1 cellular context compared by ENCODE assay signal in the genomic region with DNA sequence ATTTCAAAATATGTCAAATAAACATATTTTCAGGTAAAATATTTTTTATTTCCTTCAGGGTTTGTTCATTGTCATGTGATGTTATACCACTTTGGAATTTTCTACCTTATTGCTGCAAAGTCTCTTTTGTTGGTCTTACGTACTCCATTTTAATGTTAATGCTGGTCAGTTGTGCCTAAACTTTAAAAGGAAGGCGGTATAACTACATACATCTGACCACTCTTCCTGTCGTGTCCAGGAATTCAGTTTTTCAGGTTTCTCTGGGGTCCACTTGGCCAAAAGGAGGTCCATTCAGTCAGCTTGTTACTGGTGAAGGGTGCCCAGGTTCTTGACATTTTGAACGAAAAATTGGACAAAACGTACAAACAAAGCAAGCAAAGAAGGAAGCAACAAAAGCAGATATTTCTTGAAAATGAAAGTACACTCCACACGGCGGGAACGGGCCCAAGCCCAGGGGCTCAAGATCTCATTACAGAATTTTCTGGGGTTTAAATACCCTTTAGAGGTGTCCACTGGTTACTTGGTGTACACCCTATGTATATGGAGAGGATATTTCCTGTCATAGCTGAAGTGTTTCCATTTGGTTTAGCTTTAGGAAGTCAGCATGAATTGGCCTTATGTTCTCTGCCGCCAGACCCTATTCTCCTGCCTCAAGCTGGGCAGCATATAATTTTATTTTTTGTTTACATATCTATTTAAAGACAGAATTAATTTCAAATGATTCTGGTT.
TF ChIP-seq lines count a peak whose summit lies in the region.

No MANE protein-coding gene starts in this region.

TF ChIP-seq in SK-N-SH, 30 proteins besides CTCF, POLR2A, EP300 and RAD21 (continued from another document):
- TF ChIP-seq, protein P1, sequence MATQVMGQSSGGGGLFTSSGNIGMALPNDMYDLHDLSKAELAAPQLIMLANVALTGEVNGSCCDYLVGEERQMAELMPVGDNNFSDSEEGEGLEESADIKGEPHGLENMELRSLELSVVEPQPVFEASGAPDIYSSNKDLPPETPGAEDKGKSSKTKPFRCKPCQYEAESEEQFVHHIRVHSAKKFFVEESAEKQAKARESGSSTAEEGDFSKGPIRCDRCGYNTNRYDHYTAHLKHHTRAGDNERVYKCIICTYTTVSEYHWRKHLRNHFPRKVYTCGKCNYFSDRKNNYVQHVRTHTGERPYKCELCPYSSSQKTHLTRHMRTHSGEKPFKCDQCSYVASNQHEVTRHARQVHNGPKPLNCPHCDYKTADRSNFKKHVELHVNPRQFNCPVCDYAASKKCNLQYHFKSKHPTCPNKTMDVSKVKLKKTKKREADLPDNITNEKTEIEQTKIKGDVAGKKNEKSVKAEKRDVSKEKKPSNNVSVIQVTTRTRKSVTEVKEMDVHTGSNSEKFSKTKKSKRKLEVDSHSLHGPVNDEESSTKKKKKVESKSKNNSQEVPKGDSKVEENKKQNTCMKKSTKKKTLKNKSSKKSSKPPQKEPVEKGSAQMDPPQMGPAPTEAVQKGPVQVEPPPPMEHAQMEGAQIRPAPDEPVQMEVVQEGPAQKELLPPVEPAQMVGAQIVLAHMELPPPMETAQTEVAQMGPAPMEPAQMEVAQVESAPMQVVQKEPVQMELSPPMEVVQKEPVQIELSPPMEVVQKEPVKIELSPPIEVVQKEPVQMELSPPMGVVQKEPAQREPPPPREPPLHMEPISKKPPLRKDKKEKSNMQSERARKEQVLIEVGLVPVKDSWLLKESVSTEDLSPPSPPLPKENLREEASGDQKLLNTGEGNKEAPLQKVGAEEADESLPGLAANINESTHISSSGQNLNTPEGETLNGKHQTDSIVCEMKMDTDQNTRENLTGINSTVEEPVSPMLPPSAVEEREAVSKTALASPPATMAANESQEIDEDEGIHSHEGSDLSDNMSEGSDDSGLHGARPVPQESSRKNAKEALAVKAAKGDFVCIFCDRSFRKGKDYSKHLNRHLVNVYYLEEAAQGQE (IDR thresholded peaks at IDR 0.05; ENCODE audit: low read depth, low read length) = no peak
- TF ChIP-seq SIN3A (IDR thresholded peaks at IDR 0.05; ENCODE audit: borderline replicate concordance, low read depth, low read length) = no peak
- no peak for TF ChIP-seq YY1 (IDR thresholded peaks at IDR 0.05; ENCODE audit: low read depth)
- no peak for TF ChIP-seq FOXM1 (IDR thresholded peaks at IDR 0.05; ENCODE audit: low read depth)
- TF ChIP-seq RXRA (IDR thresholded peaks at IDR 0.05; ENCODE audit: borderline replicate concordance, low read depth) = no peak
